In the genomic region with DNA sequence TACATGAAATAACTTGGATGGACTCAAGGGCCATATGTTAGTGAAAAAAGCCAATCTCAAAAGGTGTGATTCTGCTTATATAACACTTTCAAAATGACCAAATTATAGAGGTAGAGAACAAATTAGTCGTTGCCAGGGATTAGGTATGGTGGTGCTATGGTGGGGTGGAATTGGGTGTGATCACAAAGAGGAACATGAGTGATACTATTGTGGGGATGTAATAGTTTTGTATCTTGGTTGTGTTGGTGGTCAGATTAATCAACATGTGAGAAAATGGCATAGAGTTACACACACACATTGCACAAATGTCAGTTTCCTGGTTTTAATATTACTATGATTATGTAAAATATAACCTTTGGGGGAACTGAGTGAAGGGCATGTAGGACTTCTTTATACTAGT, we compare ENCODE assay signal across 33 cellular contexts. TPM values are rescaled to one million over a fixed set of nuclear protein-coding genes. Genes with fewer than 3 reads are reported as not detected.
DNase-seq lines count a peak whose midpoint lies in the region; ATAC-seq lines count a peak whose summit lies in the region.
"Had no signal": no experiment of that assay in that cellular context is flagged by ENCODE, and none has a peak within 500 bp of the region (broad histone marks: within the 10 kb centered on the region; RNA-seq: fewer than 3 reads in every experiment).

No MANE protein-coding gene starts in this region.

- ATAC-seq in T-cell (replicated peaks in 1 of 4) (no peak), HG03565 (IDR thresholded peaks at IDR 0.05; ENCODE audit: unreplicated experiment) (no peak), GM21526 (IDR thresholded peaks at IDR 0.05; ENCODE audit: low FRiP score, unreplicated experiment) (no peak)
- ATAC-seq in naive thymus-derived CD4-positive, alpha-beta T cell, result no peak
- ATAC-seq: A549, left colon had no signal

- no peak for DNase-seq in activated CD4-positive, alpha-beta memory T cell treated with anti-CD3 and anti-CD28 coated beads for 36 hours
- DNase-seq in activated CD4-positive, alpha-beta memory T cell treated with anti-CD3 and anti-CD28 coated beads, Interleukin-2, amount 10 ng/mL, durations not matched to agents 7 days and 5 days, result no peak
- DNase-seq in CD4-positive, alpha-beta memory T cell, result no peak
- no peak for DNase-seq in T-cell
- DNase-seq in naive thymus-derived CD4-positive, alpha-beta T cell, result no peak
- no peak for DNase-seq in NCI-H2029 treated with DMSO at 0.1 percent for 48 hours (lab: John Stamatoyannopoulos, UW)
- DNase-seq: amygdala; Caco-2; colonic mucosa; DMS79 treated with DMSO at 0.1 percent for 48 hours; endodermal cell; foreskin melanocyte; HCEC 1CT; left colon; NCI-H1092 treated with DMSO at 0.1 percent for 48 hours; NCI-H187 treated with DMSO at 0.1 percent for 48 hours; NCI-H69; nucleus accumbens; stimulated activated CD8-positive, alpha-beta memory T cell treated with anti-CD3 and anti-CD28 coated beads, Interleukin-4, amount 100 ng/mL, for 48 hours; substantia nigra; upper lobe of left lung; WERI-Rb-1 had no signal

- no peaks in the 10 kb centered on the region for H3K36me3 ChIP-seq in CD4-positive, alpha-beta memory T cell (ENCODE audit: insufficient read depth, low read length)
- no peaks in the 10 kb centered on the region for H3K36me3 ChIP-seq in naive thymus-derived CD4-positive, alpha-beta T cell (ENCODE audit: control insufficient read depth in 2 of 3, insufficient read depth in 3 of 3, low read length in 3 of 3)
- H3K36me3 ChIP-seq: breast epithelium, colonic mucosa, esophagus muscularis mucosa, upper lobe of left lung, WERI-Rb-1 had no signal

- peaks cover 79% of the 10 kb centered on the region for H3K4me1 Mint-ChIP-seq in activated CD4-positive, alpha-beta memory T cell treated with anti-CD3 and anti-CD28 coated beads for 36 hours (ENCODE audit: low read depth)
- peaks cover 43% of the 10 kb centered on the region for H3K4me1 Mint-ChIP-seq in activated CD4-positive, alpha-beta memory T cell treated with anti-CD3 and anti-CD28 coated beads, Interleukin-2, amount 10 ng/mL, durations not matched to agents 7 days and 5 days
- peaks cover 47 to 61% (median 57%) of the 10 kb centered on the region in 4 donors for H3K4me1 Mint-ChIP-seq in CD4-positive, alpha-beta memory T cell
- H3K4me1 Mint-ChIP-seq in T-cell, result peaks cover 62 to 75% (median 66%) of the 10 kb centered on the region in 3 donors
- H3K4me1 Mint-ChIP-seq in naive thymus-derived CD4-positive, alpha-beta T cell, result peaks cover 0 to 64% (median 36%) of the 10 kb centered on the region in 7 donors
- H3K4me1 Mint-ChIP-seq: endodermal cell had no signal

- peaks cover 16% of the 10 kb centered on the region for H3K9me3 Mint-ChIP-seq in activated CD4-positive, alpha-beta memory T cell treated with anti-CD3 and anti-CD28 coated beads for 36 hours
- peaks cover 3% of the 10 kb centered on the region for H3K9me3 Mint-ChIP-seq in activated CD4-positive, alpha-beta memory T cell treated with anti-CD3 and anti-CD28 coated beads, Interleukin-2, amount 10 ng/mL, durations not matched to agents 7 days and 5 days
- peaks cover 0 to 11% (median 0%) of the 10 kb centered on the region in 8 donors for H3K9me3 Mint-ChIP-seq in CD4-positive, alpha-beta memory T cell
- H3K9me3 Mint-ChIP-seq in T-cell, result peaks cover 0 to 4% (median 0%) of the 10 kb centered on the region in 3 donors
- H3K9me3 Mint-ChIP-seq in naive thymus-derived CD4-positive, alpha-beta T cell, result peaks cover 0 to 13% (median 1%) of the 10 kb centered on the region in 11 donors
- H3K9me3 Mint-ChIP-seq: memory B cell had no signal

- peak overlapping the region; percentile 21 for H3K4me3 Mint-ChIP-seq in activated CD4-positive, alpha-beta memory T cell treated with anti-CD3 and anti-CD28 coated beads for 36 hours
- no peak overlapping the region for H3K4me3 Mint-ChIP-seq in activated CD4-positive, alpha-beta memory T cell treated with anti-CD3 and anti-CD28 coated beads, Interleukin-2, amount 10 ng/mL, durations not matched to agents 7 days and 5 days
- H3K4me3 Mint-ChIP-seq in CD4-positive, alpha-beta memory T cell, result peak overlapping the region in 3 of 8 donors; percentile 53 to 81 (median 59)
- peak overlapping the region in 1 of 3 donors; percentile 30 for H3K4me3 Mint-ChIP-seq in T-cell
- H3K4me3 Mint-ChIP-seq in naive thymus-derived CD4-positive, alpha-beta T cell, result peak overlapping the region in 8 of 10 donors; percentile 19 to 73 (median 61)
- H3K4me3 Mint-ChIP-seq: B cell, endodermal cell, memory B cell had no signal

- H3K27me3 ChIP-seq in CD4-positive, alpha-beta memory T cell (ENCODE audit: insufficient read depth, low read length), result no peaks in the 10 kb centered on the region
- no peaks in the 10 kb centered on the region for H3K27me3 ChIP-seq in naive thymus-derived CD4-positive, alpha-beta T cell (ENCODE audit: control insufficient read depth in 2 of 2, insufficient read depth in 2 of 2, low read length in 2 of 2)
- H3K27me3 ChIP-seq: breast epithelium, colonic mucosa, esophagus muscularis mucosa, hepatocyte, upper lobe of left lung had no signal

- no peaks in the 10 kb centered on the region for H3K27me3 Mint-ChIP-seq in activated CD4-positive, alpha-beta memory T cell treated with anti-CD3 and anti-CD28 coated beads for 36 hours
- H3K27me3 Mint-ChIP-seq in activated CD4-positive, alpha-beta memory T cell treated with anti-CD3 and anti-CD28 coated beads, Interleukin-2, amount 10 ng/mL, durations not matched to agents 7 days and 5 days, result no peaks in the 10 kb centered on the region
- no peaks in the 10 kb centered on the region for H3K27me3 Mint-ChIP-seq in CD4-positive, alpha-beta memory T cell
- no peaks in the 10 kb centered on the region for H3K27me3 Mint-ChIP-seq in T-cell
- no peaks in the 10 kb centered on the region for H3K27me3 Mint-ChIP-seq in naive thymus-derived CD4-positive, alpha-beta T cell
- H3K27me3 Mint-ChIP-seq: B cell, memory B cell had no signal

- intact Hi-C loops in activated CD4-positive, alpha-beta memory T cell treated with anti-CD3 and anti-CD28 coated beads for 36 hours (cut with micrococcal nuclease), result loop anchor here (10.0 kb wide), 2 partner anchors 899 to 1841 kb away; no protein-coding TSS in a partner anchor
- intact Hi-C loops in CD4-positive, alpha-beta memory T cell (cut with micrococcal nuclease), result loop anchor here (5.0 kb wide), 1 partner anchor 34 kb away; the partner anchor contains the start of gene CAMK4
- intact Hi-C loops in naive thymus-derived CD4-positive, alpha-beta T cell (cut with micrococcal nuclease), result no loop called here

- peaks cover 74% of the 10 kb centered on the region for H3K4me1 ChIP-seq in CD4-positive, alpha-beta memory T cell (ENCODE audit: insufficient read depth, low read length)
- H3K4me1 ChIP-seq in naive thymus-derived CD4-positive, alpha-beta T cell (ENCODE audit: control insufficient read depth in 2 of 2, insufficient read depth in 2 of 2, low read length in 2 of 2), result peaks cover 28 to 71% of the 10 kb centered on the region in 2 donors
- H3K4me1 ChIP-seq: A549, breast epithelium, Caco-2, colonic mucosa, esophagus muscularis mucosa, upper lobe of left lung had no signal

- H3K9me3 ChIP-seq in CD4-positive, alpha-beta memory T cell (ENCODE audit: control insufficient read depth in 1 of 2, low read length in 2 of 2), result no peaks in the 10 kb centered on the region
- no peaks in the 10 kb centered on the region for H3K9me3 ChIP-seq in naive thymus-derived CD4-positive, alpha-beta T cell (ENCODE audit: control insufficient read depth in 2 of 3, low read length in 3 of 3)
- H3K9me3 ChIP-seq: A549, breast epithelium, Caco-2, colonic mucosa, esophagus muscularis mucosa, upper lobe of left lung had no signal

- H3K36me3 Mint-ChIP-seq in activated CD4-positive, alpha-beta memory T cell treated with anti-CD3 and anti-CD28 coated beads for 36 hours, result peaks cover 22% of the 10 kb centered on the region
- H3K36me3 Mint-ChIP-seq in activated CD4-positive, alpha-beta memory T cell treated with anti-CD3 and anti-CD28 coated beads, Interleukin-2, amount 10 ng/mL, durations not matched to agents 7 days and 5 days (ENCODE audit: low read depth), result peaks cover 40% of the 10 kb centered on the region
- peaks cover 12 to 18% of the 10 kb centered on the region in 2 donors for H3K36me3 Mint-ChIP-seq in CD4-positive, alpha-beta memory T cell
- H3K36me3 Mint-ChIP-seq in T-cell, result peaks cover 37% of the 10 kb centered on the region
- H3K36me3 Mint-ChIP-seq in naive thymus-derived CD4-positive, alpha-beta T cell, result peaks cover 0 to 46% (median 23%) of the 10 kb centered on the region in 5 donors
- H3K36me3 Mint-ChIP-seq: memory B cell had no signal

- CTCF ChIA-PET in activated CD4-positive, alpha-beta memory T cell treated with anti-CD3 and anti-CD28 coated beads for 36 hours (lab: Charles Lee), result interaction anchor here (3.5 to 4.0 kb wide), 3 partner anchors 20 to 33 kb away, joined by 20 to 44 read pairs (median 33); partner anchors contain the start of gene CAMK4
- CTCF ChIA-PET in activated CD4-positive, alpha-beta memory T cell treated with anti-CD3 and anti-CD28 coated beads, Interleukin-2, amount 10 ng/mL, durations not matched to agents 7 days and 5 days (lab: Charles Lee), result no interaction called here
- CTCF ChIA-PET in CD4-positive, alpha-beta memory T cell (lab: Charles Lee; ENCODE audit: partially characterized antibody), result interaction anchor here (1.4 to 3.7 kb wide), 3 partner anchors 9 to 32 kb away, joined by 3 to 17 read pairs (median 16); partner anchors contain the start of gene CAMK4
- CTCF ChIA-PET in T-cell (lab: Charles Lee), result interaction anchor here in 1 of 2 donors (0.9 to 4.5 kb wide), 3 partner anchors 10 to 95 kb away, joined by 3 to 17 read pairs (median 4); no protein-coding TSS in a partner anchor
- CTCF ChIA-PET in naive thymus-derived CD4-positive, alpha-beta T cell (lab: Charles Lee), result interaction anchor here (1.8 kb wide), 1 partner anchor 23 kb away, joined by 9 read pairs; no protein-coding TSS in a partner anchor

- H3K27ac ChIP-seq in CD4-positive, alpha-beta memory T cell (ENCODE audit: low read depth, low read length), result peak overlapping the region; percentile 78
- H3K27ac ChIP-seq in naive thymus-derived CD4-positive, alpha-beta T cell (ENCODE audit: low read depth, low read length), result peak overlapping the region; percentile 76
- H3K27ac ChIP-seq: A549, breast epithelium, colonic mucosa, esophagus muscularis mucosa, hepatocyte, HL-60, RWPE1, upper lobe of left lung, WERI-Rb-1 had no signal

- H3K27ac Mint-ChIP-seq in activated CD4-positive, alpha-beta memory T cell treated with anti-CD3 and anti-CD28 coated beads for 36 hours, result peak overlapping the region; percentile 85
- no peak overlapping the region for H3K27ac Mint-ChIP-seq in activated CD4-positive, alpha-beta memory T cell treated with anti-CD3 and anti-CD28 coated beads, Interleukin-2, amount 10 ng/mL, durations not matched to agents 7 days and 5 days
- H3K27ac Mint-ChIP-seq in CD4-positive, alpha-beta memory T cell, result peak overlapping the region; percentile 17 to 83 (median 72)
- H3K27ac Mint-ChIP-seq in T-cell, result peak overlapping the region; percentile 13 to 79
- H3K27ac Mint-ChIP-seq in naive thymus-derived CD4-positive, alpha-beta T cell, result peak overlapping the region; percentile 11 to 86 (median 76)
- H3K27ac Mint-ChIP-seq: B cell; endodermal cell; memory B cell; T-helper 2 cell treated with Interferon-gamma antibody and Interleukin-4, amounts not matched to agents 5 μg/mL and 100 μg/mL, for 36 hours had no signal

- POLR2A ChIA-PET in activated CD4-positive, alpha-beta memory T cell treated with anti-CD3 and anti-CD28 coated beads for 36 hours (lab: Charles Lee), result no interaction called here
- POLR2A ChIA-PET in activated CD4-positive, alpha-beta memory T cell treated with anti-CD3 and anti-CD28 coated beads, Interleukin-2, amount 10 ng/mL, durations not matched to agents 7 days and 5 days (lab: Charles Lee), result interaction anchor here (3.1 to 4.2 kb wide), 2 partner anchors 28 to 32 kb away, joined by 22 to 29 read pairs; partner anchors contain the start of gene CAMK4
- POLR2A ChIA-PET in CD4-positive, alpha-beta memory T cell (lab: Charles Lee; ENCODE audit: partially characterized antibody), result interaction anchor here (0.8 to 9.8 kb wide), 3 partner anchors 20 to 31 kb away, joined by 3 to 75 read pairs (median 4); partner anchors contain the start of gene CAMK4
- POLR2A ChIA-PET in T-cell (lab: Charles Lee), result interaction anchor here in 1 of 2 donors (0.8 kb wide), 1 partner anchor 26 kb away, joined by 3 read pairs; no protein-coding TSS in a partner anchor
- POLR2A ChIA-PET in naive thymus-derived CD4-positive, alpha-beta T cell (lab: Charles Lee), result interaction anchor here (0.8 to 1.9 kb wide), 3 partner anchors 10 to 33 kb away, joined by 3 to 8 read pairs (median 4); partner anchors contain the start of gene CAMK4

- no peak overlapping the region for H3K4me3 ChIP-seq in CD4-positive, alpha-beta memory T cell (ENCODE audit: low read length in 2 of 2)
- H3K4me3 ChIP-seq in naive thymus-derived CD4-positive, alpha-beta T cell (ENCODE audit: low read length), result no peak overlapping the region
- H3K4me3 ChIP-seq: A549, breast epithelium, colonic mucosa, esophagus muscularis mucosa, hepatocyte, upper lobe of left lung had no signal

RNA-seq across cellular contexts. Expression of gene CAMK4, which starts 31.9 kb away (rescaled TPM):
- 10 to 100 TPM; 33.3 to 36.5 TPM for total RNA-seq in activated CD4-positive, alpha-beta memory T cell treated with anti-CD3 and anti-CD28 coated beads for 36 hours
- total RNA-seq in activated CD4-positive, alpha-beta memory T cell treated with anti-CD3 and anti-CD28 coated beads, Interleukin-2, amount 10 ng/mL, durations not matched to agents 7 days and 5 days, result 10 to 100 TPM; 59.5 to 66.1 TPM
- total RNA-seq in CD4-positive, alpha-beta memory T cell, result 100 to 1,000 TPM; 243 to 257 TPM
- polyA plus RNA-seq in CD4-positive, alpha-beta memory T cell, result 10 to 100 TPM; 84.3 to 86.9 TPM
- total RNA-seq in T-cell, result 100 to 1,000 TPM; 120 to 274 (median 243) TPM
- 100 to 1,000 TPM; 118 to 366 (median 210) TPM for total RNA-seq in naive thymus-derived CD4-positive, alpha-beta T cell
- 100 to 1,000 TPM; 188 to 200 TPM for polyA plus RNA-seq in naive thymus-derived CD4-positive, alpha-beta T cell
- total RNA-seq: Caco-2 had no signal
- polyA plus RNA-seq: A549 had no signal

Comparison
In these comparisons a context has a peak if more than half of its experiments do, and no peak if none do; other contexts are left out.
1. intact Hi-C loops: an anchor here in activated CD4-positive, alpha-beta memory T cell treated with anti-CD3 and anti-CD28 coated beads for 36 hours (10.0 kb wide) and CD4-positive, alpha-beta memory T cell (5.0 kb wide); none called in naive thymus-derived CD4-positive, alpha-beta T cell.